In the genomic region with DNA sequence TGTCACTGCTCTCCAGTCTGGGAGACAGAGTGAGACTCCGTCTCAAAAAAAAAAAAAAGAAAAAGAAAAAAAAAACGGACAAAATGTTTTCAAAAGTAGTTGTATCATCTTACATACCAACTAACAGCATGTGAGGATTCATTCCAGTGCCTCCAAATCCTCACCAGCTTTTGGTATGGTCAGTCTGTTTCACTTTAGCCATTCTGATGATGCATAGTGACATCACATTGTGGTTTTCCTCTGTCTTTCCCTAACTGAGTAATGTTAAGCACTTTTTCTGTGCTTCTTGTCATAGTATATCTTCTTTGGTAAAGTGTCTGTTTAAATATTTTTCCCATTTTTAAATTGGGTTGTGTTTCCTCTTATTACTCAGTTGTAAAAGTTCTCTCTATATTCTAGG, we compare ENCODE assay signal across 16 cellular contexts.
DNase-seq lines count a peak whose midpoint lies in the region; ATAC-seq lines count a peak whose summit lies in the region.
"Had no signal": no experiment of that assay in that cellular context is flagged by ENCODE, and none has a peak within 500 bp of the region (broad histone marks: within the 10 kb centered on the region; RNA-seq: fewer than 3 reads in every experiment).

No MANE protein-coding gene starts in this region.

- H3K9me3 ChIP-seq in effector memory CD4-positive, alpha-beta T cell (ENCODE audit: control insufficient read depth, low read length) = no peaks in the 10 kb centered on the region

- no peaks in the 10 kb centered on the region for H3K36me3 ChIP-seq in effector memory CD4-positive, alpha-beta T cell (ENCODE audit: control insufficient read depth, insufficient read depth, low read length)

- H3K4me3 ChIP-seq in effector memory CD4-positive, alpha-beta T cell (ENCODE audit: insufficient read depth, low read depth, low read length, poor library complexity, severe bottlenecking) = no peak overlapping the region

- H3K27ac ChIP-seq in effector memory CD4-positive, alpha-beta T cell (ENCODE audit: insufficient read depth, low read length, poor library complexity, severe bottlenecking) = no peak overlapping the region

- H3K4me1 ChIP-seq in effector memory CD4-positive, alpha-beta T cell (ENCODE audit: control insufficient read depth, insufficient read depth, low read length, poor library complexity, severe bottlenecking) = no peaks in the 10 kb centered on the region

- no peaks in the 10 kb centered on the region for H3K27me3 ChIP-seq in effector memory CD4-positive, alpha-beta T cell (replicated peaks; ENCODE audit: control insufficient read depth, insufficient read depth, low read length, poor library complexity, severe bottlenecking)

- DNase-seq in CMK (ENCODE audit: low read depth) = peak; percentile 7
- DNase-seq in M059J (ENCODE audit: low read depth) = peak; percentile 94
- peak; percentile 26 for DNase-seq in brain pericyte (ENCODE audit: low read depth, low spot score)
- peak; percentile 30 for DNase-seq in kidney glomerular epithelial cell (lab: John Stamatoyannopoulos, UW)
- no peak for DNase-seq in Kasumi-1 (lab: John Stamatoyannopoulos, UW)
- DNase-seq in activated effector memory CD4-positive, alpha-beta T cell treated with anti-CD3 and anti-CD28 coated beads, Interleukin-2, amount 50 U/mL, for 16 hours = no peak
- DNase-seq in effector memory CD4-positive, alpha-beta T cell = no peak
- DNase-seq: activated CD8-positive, alpha-beta memory T cell treated with anti-CD3 and anti-CD28 coated beads for 24 hours; C1 segment of cervical spinal cord; NCI-H1105; NCI-H510A; Right ventricle myocardium superior; stimulated activated CD4-positive, alpha-beta T cell treated with anti-CD3 and anti-CD28 coated beads, Interleukin-2, amount 100 ng/mL, for 24 hours had no signal

- ATAC-seq in HG03571 (IDR thresholded peaks at IDR 0.05; ENCODE audit: unreplicated experiment) = no peak
- ATAC-seq: activated naive CD4-positive, alpha-beta T cell treated with anti-CD3 and anti-CD28 coated beads, Interleukin-2, amount 50 U/mL, for 72 hours; stimulated activated effector memory CD8-positive, alpha-beta T cell treated with anti-CD3 and anti-CD28 coated beads, Interleukin-12 subunit alpha, Interleukin-12 subunit beta, amount 100 ng/mL, for 72 hours had no signal

Comparison
In these comparisons a context has a peak if more than half of its experiments do, and no peak if none do; other contexts are left out.
1. DNase-seq: peak in CMK (single experiment), M059J (single experiment), brain pericyte (single experiment) and kidney glomerular epithelial cell (single experiment); none in Kasumi-1 (0 of 2), activated effector memory CD4-positive, alpha-beta T cell treated with anti-CD3 and anti-CD28 coated beads, Interleukin-2, amount 50 U/mL, for 16 hours (single experiment) and effector memory CD4-positive, alpha-beta T cell (0 of 3).